Comparison of ENCODE assay signal across 27 cellular contexts in the genomic region with DNA sequence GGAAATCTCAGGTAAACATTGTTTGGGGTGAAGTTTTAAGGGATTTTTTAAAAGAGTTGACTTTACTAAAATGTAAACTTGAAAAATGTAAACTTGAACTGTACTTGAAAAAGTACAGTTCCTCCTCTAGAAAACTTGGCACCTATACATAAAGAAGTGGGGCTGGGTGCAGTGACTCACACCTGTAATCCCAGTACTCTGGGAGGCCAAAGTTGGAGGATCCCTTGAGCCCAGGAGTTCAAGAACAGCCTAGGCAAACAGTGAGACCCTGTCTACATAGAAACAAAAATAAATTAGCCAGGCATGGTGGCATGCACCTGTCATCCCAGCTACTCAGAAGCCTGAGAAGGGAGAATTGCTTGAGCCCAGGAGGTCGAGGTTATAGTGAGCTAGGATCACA.
"Had no signal": no experiment of that assay in that cellular context is flagged by ENCODE, and none has a peak within 500 bp of the region (broad histone marks: within the 10 kb centered on the region; RNA-seq: fewer than 3 reads in every experiment).

No MANE protein-coding gene starts in this region.

- H3K36me3 Mint-ChIP-seq: brain had no signal

- H3K27ac Mint-ChIP-seq: activated CD4-positive, alpha-beta T cell treated with anti-CD3 and anti-CD28 coated beads for 36 hours; activated CD8-positive, alpha-beta T cell treated with anti-CD3 and anti-CD28 coated beads for 36 hours; activated naive CD4-positive, alpha-beta T cell treated with anti-CD3 and anti-CD28 coated beads, Interleukin-2, amount 50 U/mL, for 24 hours; activated T-cell treated with anti-CD3 and anti-CD28 coated beads, Interleukin-2, amount 50 U/mL, for 24 hours; activated T-helper 1 cell treated with anti-CD3 and anti-CD28 coated beads, Interleukin-12 subunit alpha, Interleukin-12 subunit beta, Interleukin-2, Interleukin-4 antibody, amounts not matched to agents 30 ng/mL and 10 ng/mL and 1 ng/mL, durations not matched to agents 14 hours and 24 hours and 36 hours; brain had no signal

- H3K4me3 ChIP-seq: cardiac muscle cell, K562, Peyer's patch, SJCRH30 had no signal

- H3K9ac ChIP-seq: SK-N-SH had no signal

- H3K9me3 Mint-ChIP-seq: activated CD8-positive, alpha-beta T cell treated with anti-CD3 and anti-CD28 coated beads for 36 hours; activated naive CD4-positive, alpha-beta T cell treated with anti-CD3 and anti-CD28 coated beads, Interleukin-2, amount 50 U/mL, for 24 hours; activated T-cell treated with anti-CD3 and anti-CD28 coated beads, Interleukin-2, amount 50 U/mL, for 24 hours; activated T-helper 1 cell treated with anti-CD3 and anti-CD28 coated beads, Interleukin-12 subunit alpha, Interleukin-12 subunit beta, Interleukin-2, Interleukin-4 antibody, amounts not matched to agents 30 ng/mL and 10 ng/mL and 1 ng/mL, durations not matched to agents 14 hours and 24 hours and 36 hours; brain had no signal

- H3K4me3 Mint-ChIP-seq: activated CD4-positive, alpha-beta T cell treated with anti-CD3 and anti-CD28 coated beads for 36 hours; activated CD8-positive, alpha-beta T cell treated with anti-CD3 and anti-CD28 coated beads for 36 hours; activated naive CD4-positive, alpha-beta T cell treated with anti-CD3 and anti-CD28 coated beads, Interleukin-2, amount 50 U/mL, for 24 hours; activated T-cell treated with anti-CD3 and anti-CD28 coated beads, Interleukin-2, amount 50 U/mL, for 24 hours; activated T-helper 1 cell treated with anti-CD3 and anti-CD28 coated beads, Interleukin-12 subunit alpha, Interleukin-12 subunit beta, Interleukin-2, Interleukin-4 antibody, amounts not matched to agents 30 ng/mL and 10 ng/mL and 1 ng/mL, durations not matched to agents 14 hours and 24 hours and 36 hours; brain had no signal

- DNase-seq: activated CD4-positive, alpha-beta T cell treated with anti-CD3 and anti-CD28 coated beads for 36 hours; activated CD8-positive, alpha-beta T cell treated with anti-CD3 and anti-CD28 coated beads for 36 hours; activated effector memory CD4-positive, alpha-beta T cell treated with Interleukin-2 at 50 U/mL for 16 hours; activated naive CD4-positive, alpha-beta T cell; activated T-cell treated with anti-CD3 and anti-CD28 coated beads, Interleukin-2, amount 50 U/mL, for 24 hours; amniotic stem cell; Karpas-422; MV-4-11; NCI-H1092 treated with DMSO at 0.1 percent for 48 hours; NCI-H1417 treated with DMSO at 0.1 percent for 48 hours; NCI-H1694; NCI-H2029; NCI-H510A treated with DMSO at 0.1 percent for 48 hours; NCI-H69; NK-92 treated with Interleukin-12 subunit alpha and Interleukin-12 subunit beta, amount 100 ng/mL, for 24 hours; Peyer's patch; Right ventricle myocardium superior; SJCRH30; SK-N-SH; T-helper 1 cell; WERI-Rb-1 had no signal

- H3K36me3 ChIP-seq: cardiac muscle cell, Peyer's patch, SJCRH30, WERI-Rb-1 had no signal

- H3K4me2 ChIP-seq: SK-N-SH had no signal

- H3K27me3 ChIP-seq: Peyer's patch, SJCRH30 had no signal

- ATAC-seq: activated CD4-positive, alpha-beta T cell treated with anti-CD3 and anti-CD28 coated beads for 36 hours; activated CD8-positive, alpha-beta T cell treated with anti-CD3 and anti-CD28 coated beads for 36 hours; K562 had no signal

- H3K9me2 ChIP-seq: SK-N-SH had no signal

- H3K9me3 ChIP-seq: Peyer's patch, SJCRH30, SK-N-SH had no signal

- H3K27me3 Mint-ChIP-seq: activated CD4-positive, alpha-beta T cell treated with anti-CD3 and anti-CD28 coated beads for 36 hours; activated CD8-positive, alpha-beta T cell treated with anti-CD3 and anti-CD28 coated beads for 36 hours; activated naive CD4-positive, alpha-beta T cell treated with anti-CD3 and anti-CD28 coated beads, Interleukin-2, amount 50 U/mL, for 24 hours; activated T-cell treated with anti-CD3 and anti-CD28 coated beads, Interleukin-2, amount 50 U/mL, for 24 hours; brain had no signal

- H3K4me1 ChIP-seq: SJCRH30 had no signal

- H3K27ac ChIP-seq: cardiac muscle cell, Peyer's patch, RWPE1, SJCRH30, WERI-Rb-1 had no signal
